10 cellular contexts compared by ENCODE assay signal in genomic region chr17:18318771-18319450, GRCh38. TPM values are rescaled to one million over a fixed set of nuclear protein-coding genes. Genes with fewer than 3 reads are reported as not detected.
DNase-seq lines count a peak whose midpoint lies in the region; ATAC-seq and TF ChIP-seq lines count a peak whose summit lies in the region.
"Had no signal": no experiment of that assay in that cellular context is flagged by ENCODE, and none has a peak within 500 bp of the region (broad histone marks: within the 10 kb centered on the region; RNA-seq: fewer than 3 reads in every experiment).

No MANE protein-coding gene starts in this region.

- no peaks in the 10 kb centered on the region for H3K27me3 Mint-ChIP-seq in CD4-positive, alpha-beta T cell
- H3K27me3 Mint-ChIP-seq in activated B cell treated with CpG ODN at 0.5 μM for 24 hours: no peaks in the 10 kb centered on the region
- no peaks in the 10 kb centered on the region for H3K27me3 Mint-ChIP-seq in mesothelial cell of epicardium (ENCODE audit: low read depth)

- H3K9me3 ChIP-seq in CD4-positive, alpha-beta T cell (ENCODE audit: control insufficient read depth, low read length): no peaks in the 10 kb centered on the region

- POLR2A ChIA-PET in CD4-positive, alpha-beta T cell (lab: Charles Lee): no interaction called here
- POLR2A ChIA-PET in activated B cell treated with CpG ODN at 0.5 μM for 24 hours (lab: Charles Lee): no interaction called here

- peak overlapping the region; percentile 68 for H3K27ac Mint-ChIP-seq in CD4-positive, alpha-beta T cell
- H3K27ac Mint-ChIP-seq in activated B cell treated with CpG ODN at 0.5 μM for 24 hours: no peak overlapping the region
- no peak overlapping the region for H3K27ac Mint-ChIP-seq in mesothelial cell of epicardium

- peaks cover 80% of the 10 kb centered on the region for H3K36me3 Mint-ChIP-seq in CD4-positive, alpha-beta T cell (ENCODE audit: low read depth)
- H3K36me3 Mint-ChIP-seq in activated B cell treated with CpG ODN at 0.5 μM for 24 hours (ENCODE audit: low read depth) (peaks cover 85% of the 10 kb centered on the region), mesothelial cell of epicardium (peaks cover 10% of the 10 kb centered on the region)

- no peaks in the 10 kb centered on the region for H3K9me3 Mint-ChIP-seq in CD4-positive, alpha-beta T cell
- H3K9me3 Mint-ChIP-seq in activated B cell treated with CpG ODN at 0.5 μM for 24 hours (no peaks in the 10 kb centered on the region), mesothelial cell of epicardium (no peaks in the 10 kb centered on the region)

- intact Hi-C loops in CD4-positive, alpha-beta T cell (cut with DNase I, micrococcal nuclease): loop anchor here (5.0 to 10.0 kb wide), 3 partner anchors 344 to 1882 kb away; partner anchors contain the start of genes DRC3 (in 1 of the 2), MED9 (in 1 of the 2) and TOM1L2 (in 1 of the 2)
- intact Hi-C loops in activated B cell treated with CpG ODN at 0.5 μM for 24 hours (cut with micrococcal nuclease): loop anchor here (5.0 to 10.0 kb wide), 3 partner anchors 164 to 463 kb away; partner anchors contain the start of genes ATPAF2, GID4 and TVP23B

- peak overlapping the region; percentile 20 for H3K4me3 Mint-ChIP-seq in CD4-positive, alpha-beta T cell
- H3K4me3 Mint-ChIP-seq in activated B cell treated with CpG ODN at 0.5 μM for 24 hours (peak overlapping the region; percentile 28), mesothelial cell of epicardium (peak overlapping the region; percentile 13)

- TF ChIP-seq CTCF in CD4-positive, alpha-beta T cell (IDR thresholded peaks at IDR 0.05): no peak
- TF ChIP-seq CTCF in activated B cell treated with CpG ODN at 0.5 μM for 24 hours (IDR thresholded peaks at IDR 0.05): no peak
- no peak for TF ChIP-seq CTCF in mesothelial cell of epicardium (IDR thresholded peaks at IDR 0.05; ENCODE audit: unreplicated experiment)
- no peak for TF ChIP-seq CTCF in omental fat pad (IDR thresholded peaks at IDR 0.05)

- no peaks in the 10 kb centered on the region for H3K27me3 ChIP-seq in CD4-positive, alpha-beta T cell (ENCODE audit: control insufficient read depth, insufficient read depth, low read length)

- CTCF ChIA-PET in CD4-positive, alpha-beta T cell (lab: Charles Lee): no interaction called here
- CTCF ChIA-PET in activated B cell treated with CpG ODN at 0.5 μM for 24 hours (lab: Charles Lee): no interaction called here

- H3K4me1 Mint-ChIP-seq in CD4-positive, alpha-beta T cell (ENCODE audit: low read depth): peaks cover 67% of the 10 kb centered on the region
- H3K4me1 Mint-ChIP-seq in activated B cell treated with CpG ODN at 0.5 μM for 24 hours: peaks cover 73% of the 10 kb centered on the region
- peaks cover 52% of the 10 kb centered on the region for H3K4me1 Mint-ChIP-seq in mesothelial cell of epicardium

- H3K27ac ChIP-seq in CD4-positive, alpha-beta T cell (ENCODE audit: low read depth, low read length): no peak overlapping the region
- H3K27ac ChIP-seq: HL-60 had no signal

- DNase-seq in CD4-positive, alpha-beta T cell: no peak
- DNase-seq in activated B cell treated with CpG ODN at 0.5 μM for 24 hours (no peak), mesothelial cell of epicardium (ENCODE audit: low spot score in 2 of 2, unreplicated experiment in 2 of 2) (no peak), mucosa of gallbladder (ENCODE audit: low spot score) (no peak), omental fat pad (ENCODE audit: low spot score) (no peak)
- DNase-seq: activated CD8-positive, alpha-beta memory T cell treated with anti-CD3 and anti-CD28 coated beads for 24 hours had no signal

- ATAC-seq in CD4-positive, alpha-beta T cell (ENCODE audit: poor library complexity): no peak
- ATAC-seq in activated B cell treated with CpG ODN at 0.5 μM for 24 hours (ENCODE audit: low read depth): no peak
- ATAC-seq in HG03521 (IDR thresholded peaks at IDR 0.05; ENCODE audit: unreplicated experiment): no peak
- no peak for ATAC-seq in omental fat pad (ENCODE audit: low FRiP score)

RNA-seq across cellular contexts. Expression of gene SMCR8, which starts 3.8 kb away (rescaled TPM):
- total RNA-seq in CD4-positive, alpha-beta T cell: 10 to 100 TPM; 52.2 to 54.5 TPM
- total RNA-seq in activated B cell treated with CpG ODN at 0.5 μM for 24 hours (32.5 and 36.9 TPM in 2 replicates), mesothelial cell of epicardium (18.2 to 19.3 TPM (median 18.4 TPM) in 3 replicates), mucosa of gallbladder (19.4 TPM), omental fat pad (10 to 100 TPM; 11.4 to 21.4 (median 14.3) TPM)

RNA-seq across cellular contexts. Expression of gene TOP3A, which starts 4.1 kb away (rescaled TPM):
- total RNA-seq in CD4-positive, alpha-beta T cell: 10 to 100 TPM; 21.5 to 24.8 TPM
- 44.8 and 46.4 TPM in 2 replicates for total RNA-seq in activated B cell treated with CpG ODN at 0.5 μM for 24 hours
- total RNA-seq in mesothelial cell of epicardium: 59.0 to 61.0 TPM (median 59.1 TPM) in 3 replicates
- total RNA-seq in mucosa of gallbladder: 25.6 TPM
- total RNA-seq in omental fat pad: 10 to 100 TPM; 23.6 to 80.5 (median 47.5) TPM

RNA-seq across cellular contexts. Expression of gene SHMT1, which starts 44.4 kb away (rescaled TPM):
- 1 to 10 TPM; 5.6 to 7.1 TPM for total RNA-seq in CD4-positive, alpha-beta T cell
- 17.9 and 18.4 TPM in 2 replicates for total RNA-seq in activated B cell treated with CpG ODN at 0.5 μM for 24 hours
- 19.2 to 22.4 TPM (median 20.5 TPM) in 3 replicates for total RNA-seq in mesothelial cell of epicardium
- 28.0 TPM for total RNA-seq in mucosa of gallbladder
- total RNA-seq in omental fat pad: 100 to 1,000 TPM in 2 of 4 donors, 10 to 100 TPM in 2; 59.3 to 108 (median 102) TPM

RNA-seq across cellular contexts. Expression of gene MIEF2, which starts 58.4 kb away (rescaled TPM):
- total RNA-seq in CD4-positive, alpha-beta T cell: 10 to 100 TPM; 10.7 to 14.3 TPM
- total RNA-seq in activated B cell treated with CpG ODN at 0.5 μM for 24 hours: 5.6 and 8.8 TPM in 2 replicates
- 22.5 to 25.2 TPM (median 23.8 TPM) in 3 replicates for total RNA-seq in mesothelial cell of epicardium
- 22.8 TPM for total RNA-seq in mucosa of gallbladder
- 1 to 10 TPM; 2.9 to 9.5 (median 5.7) TPM for total RNA-seq in omental fat pad

RNA-seq across cellular contexts. Expression of gene EVPLL, which starts 58.7 kb away (rescaled TPM):
- not detected for total RNA-seq in CD4-positive, alpha-beta T cell
- not detected in 2 replicates for total RNA-seq in activated B cell treated with CpG ODN at 0.5 μM for 24 hours
- total RNA-seq in mesothelial cell of epicardium: not detected in 3 replicates
- 0.14 TPM for total RNA-seq in mucosa of gallbladder
- under 1 TPM in 2 of 4 donors, not detected in 2; 0.36 to 0.37 TPM for total RNA-seq in omental fat pad
- total RNA-seq: cerebellum, RPMI7951 had no signal
